8 cellular contexts compared by ENCODE assay signal in the genomic region with DNA sequence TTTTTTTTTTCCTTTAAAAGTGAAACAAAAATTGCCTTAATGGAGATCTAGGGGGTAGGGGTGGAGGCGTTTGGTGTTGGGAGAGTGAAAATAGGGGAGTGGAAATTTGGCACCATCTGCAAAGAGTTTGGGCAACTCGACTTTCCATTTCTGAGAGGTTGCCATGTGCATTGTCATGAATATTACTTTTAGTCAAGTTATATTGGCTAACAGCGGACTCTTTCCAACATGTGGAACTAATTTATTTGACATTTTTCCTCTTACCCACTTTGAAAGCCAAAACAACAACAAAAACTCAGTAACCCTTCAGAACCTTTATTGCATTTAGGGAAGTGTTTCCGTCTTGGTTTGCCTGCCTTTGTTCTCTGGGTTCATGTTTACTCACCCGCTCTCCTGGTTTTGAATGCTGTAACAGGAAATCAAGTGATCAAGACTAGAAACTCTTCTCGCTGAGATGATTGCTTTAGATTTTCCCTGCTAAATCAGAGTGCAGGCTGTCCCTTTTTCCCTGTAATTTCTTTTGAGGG.
DNase-seq lines count a peak whose midpoint lies in the region; ATAC-seq and TF ChIP-seq lines count a peak whose summit lies in the region.

No MANE protein-coding gene starts in this region.

- ATAC-seq in HG03432 (IDR thresholded peaks at IDR 0.05; ENCODE audit: unreplicated experiment): no peak

- H3K27ac ChIP-seq in fibroblast of lung (ENCODE audit: insufficient read depth, low read length) (no peak overlapping the region), osteoblast (ENCODE audit: low read depth, low read length) (no peak overlapping the region), Peyer's patch (peak overlapping the region in 2 of 4 donors; percentile 19 to 31)

- no peak overlapping the region for H3K9ac ChIP-seq in fibroblast of lung (ENCODE audit: insufficient read depth, low read length)

- H2AFZ ChIP-seq in fibroblast of lung (ENCODE audit: low read length) (no peak overlapping the region), osteoblast (ENCODE audit: low read length) (peak overlapping the region; percentile 80)

- H3K27me3 ChIP-seq in fibroblast of lung (ENCODE audit: control insufficient read depth, insufficient read depth, low read length) (no peaks in the 10 kb centered on the region), osteoblast (ENCODE audit: insufficient read depth, low read length) (no peaks in the 10 kb centered on the region), Peyer's patch (no peaks in the 10 kb centered on the region)

- H3K4me1 ChIP-seq in fibroblast of lung (ENCODE audit: control insufficient read depth, extremely low read depth, insufficient read depth, low read length) (peaks cover 4% of the 10 kb centered on the region), osteoblast (ENCODE audit: insufficient read depth, low read length) (peaks cover 27% of the 10 kb centered on the region), Peyer's patch (peaks cover 0 to 11% (median 0%) of the 10 kb centered on the region in 4 donors)

- H3K4me3 ChIP-seq in fibroblast of lung (replicated peaks in 1 of 4; ENCODE audit: control extremely low read depth in 1 of 4, insufficient read depth in 1 of 4, low read depth in 3 of 4, low read length in 4 of 4) (peak overlapping the region in 3 of 4 experiments; percentile 14 to 41 (median 27)), osteoblast (ENCODE audit: insufficient read depth, low read length) (peak overlapping the region; percentile 62), Peyer's patch (no peak overlapping the region)

- H4K20me1 ChIP-seq in fibroblast of lung (ENCODE audit: control insufficient read depth, extremely low read depth, insufficient read depth, low read length): no peaks in the 10 kb centered on the region
- no peaks in the 10 kb centered on the region for H4K20me1 ChIP-seq in osteoblast (ENCODE audit: insufficient read depth, low read length)

- peak; percentile 43 for DNase-seq in COLO668 (lab: John Stamatoyannopoulos, UW; ENCODE audit: unreplicated experiment)
- peak; percentile 82 for DNase-seq in NCI-H69 (lab: John Stamatoyannopoulos, UW)
- peak; percentile 51 to 53 for DNase-seq in fibroblast of lung (ENCODE audit: low read depth in 2 of 2)
- DNase-seq in osteoblast (ENCODE audit: insufficient read length, low spot score, missing footprints): no peak
- DNase-seq in RKO (ENCODE audit: low spot score): no peak
- no peak for DNase-seq in Peyer's patch
- DNase-seq in NAMALWA (ENCODE audit: low spot score): no peak

- no peak for TF ChIP-seq POLR2A in Peyer's patch (IDR thresholded peaks at IDR 0.05)

- H3K9me3 ChIP-seq in fibroblast of lung (ENCODE audit: control insufficient read depth, insufficient read depth, low read depth, low read length): no peaks in the 10 kb centered on the region
- H3K9me3 ChIP-seq in osteoblast (ENCODE audit: low read depth, low read length): no peaks in the 10 kb centered on the region
- no peaks in the 10 kb centered on the region for H3K9me3 ChIP-seq in Peyer's patch

- H3K36me3 ChIP-seq in fibroblast of lung (ENCODE audit: control insufficient read depth, insufficient read depth, low read length): no peaks in the 10 kb centered on the region
- H3K36me3 ChIP-seq in osteoblast (ENCODE audit: insufficient read depth, low read length): no peaks in the 10 kb centered on the region
- H3K36me3 ChIP-seq in Peyer's patch: no peaks in the 10 kb centered on the region

- no peaks in the 10 kb centered on the region for H3K79me2 ChIP-seq in fibroblast of lung (ENCODE audit: control insufficient read depth, insufficient read depth, low read length)
- H3K79me2 ChIP-seq in osteoblast (ENCODE audit: insufficient read depth, low read length): no peaks in the 10 kb centered on the region

- TF ChIP-seq CTCF in fibroblast of lung (conservative IDR thresholded peaks at IDR 0.05 in 1 of 2, IDR thresholded peaks at IDR 0.05 in 1 of 2; ENCODE audit: low read depth in 1 of 2, low read length in 2 of 2) (no peak), osteoblast (IDR thresholded peaks at IDR 0.05; ENCODE audit: extremely low read depth, low read depth, low read length) (no peak), Peyer's patch (IDR thresholded peaks at IDR 0.05) (no peak)

- H3K4me2 ChIP-seq in fibroblast of lung (ENCODE audit: extremely low read depth, insufficient read depth, low read length): peak overlapping the region; percentile 61
- H3K4me2 ChIP-seq in osteoblast (ENCODE audit: insufficient read depth, low read length): peak overlapping the region; percentile 85

Comparison
In these comparisons a context has a peak if more than half of its experiments do, and no peak if none do; other contexts are left out.
1. DNase-seq: peak in COLO668 (single experiment), NCI-H69 (single experiment) and fibroblast of lung (2 of 2); none in osteoblast (single experiment), RKO (single experiment), Peyer's patch (0 of 3) and NAMALWA (single experiment).
2. H3K4me3 ChIP-seq: peak in fibroblast of lung (3 of 4) and osteoblast (single experiment); none in Peyer's patch (0 of 4).